21 cellular contexts compared by ENCODE assay signal in the genomic region with DNA sequence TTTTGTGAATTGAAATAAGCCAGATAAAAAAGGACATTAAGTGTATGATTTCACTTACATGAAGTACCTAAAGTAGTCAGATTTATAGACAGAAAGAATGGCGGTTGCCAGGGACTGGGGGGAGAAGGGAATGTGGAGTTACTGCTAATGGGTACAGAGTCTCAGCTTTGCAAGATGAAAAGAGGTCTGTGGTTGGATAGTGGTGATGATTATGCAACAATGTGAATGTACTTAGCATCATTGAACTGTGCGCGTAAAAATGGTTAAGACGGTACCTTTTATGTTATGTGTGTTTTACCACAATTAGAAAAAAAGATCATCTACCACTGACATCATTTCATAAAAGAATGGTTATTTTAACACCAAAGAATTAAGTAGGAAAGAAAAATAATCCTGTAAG.
"Had no signal": no experiment of that assay in that cellular context is flagged by ENCODE, and none has a peak within 500 bp of the region (broad histone marks: within the 10 kb centered on the region; RNA-seq: fewer than 3 reads in every experiment).

No MANE protein-coding gene starts in this region.

- FAIRE-seq: kidney, pancreas, small intestine had no signal

- H3K9me3 ChIP-seq: esophagus muscularis mucosa, gastroesophageal sphincter, heart left ventricle, mucosa of descending colon, neutrophil, pancreas, right lobe of liver, stomach, thyroid gland, vagina had no signal

- H2AFZ ChIP-seq: hepatocyte had no signal

- H3K4me2 ChIP-seq: hepatocyte had no signal

- H3K79me2 ChIP-seq: hepatocyte had no signal

- H3K27ac ChIP-seq: esophagus muscularis mucosa, foreskin keratinocyte, gastroesophageal sphincter, heart left ventricle, hepatocyte, neutrophil, pancreas, right lobe of liver, stomach, thyroid gland, vagina had no signal

- H3K36me3 ChIP-seq: esophagus muscularis mucosa, gastroesophageal sphincter, heart left ventricle, neutrophil, pancreas, right lobe of liver, stomach, thyroid gland, vagina had no signal

- DNase-seq: effector memory CD4-positive, alpha-beta T cell; foreskin keratinocyte; heart left ventricle; kidney; mesenchymal stem cell; naive B cell; pancreas; right lobe of liver; small intestine; stimulated activated CD4-positive, alpha-beta T cell treated with anti-CD3 and anti-CD28 coated beads, Interleukin-15, amount 100 ng/mL, for 24 hours; stimulated activated CD4-positive, alpha-beta T cell treated with anti-CD3 and anti-CD28 coated beads, Interleukin-2, amount 100 ng/mL, for 48 hours; stimulated activated naive B cell treated with anti-CD40 and anti-IgM and Interleukin-4, amounts not matched to agents 10 μg/mL and 1 μg/mL and 100 μg/mL, for 72 hours; stomach; thyroid gland had no signal

- H3K4me1 ChIP-seq: esophagus muscularis mucosa, foreskin keratinocyte, gastroesophageal sphincter, heart left ventricle, pancreas, right lobe of liver, stomach, thyroid gland, vagina had no signal

- H3K4me3 ChIP-seq: esophagus muscularis mucosa, gastroesophageal sphincter, heart left ventricle, hepatocyte, lung, mucosa of descending colon, pancreas, right lobe of liver, stomach, thyroid gland, vagina had no signal
